Comparison of ENCODE assay signal across 1 cellular context in the genomic region with DNA sequence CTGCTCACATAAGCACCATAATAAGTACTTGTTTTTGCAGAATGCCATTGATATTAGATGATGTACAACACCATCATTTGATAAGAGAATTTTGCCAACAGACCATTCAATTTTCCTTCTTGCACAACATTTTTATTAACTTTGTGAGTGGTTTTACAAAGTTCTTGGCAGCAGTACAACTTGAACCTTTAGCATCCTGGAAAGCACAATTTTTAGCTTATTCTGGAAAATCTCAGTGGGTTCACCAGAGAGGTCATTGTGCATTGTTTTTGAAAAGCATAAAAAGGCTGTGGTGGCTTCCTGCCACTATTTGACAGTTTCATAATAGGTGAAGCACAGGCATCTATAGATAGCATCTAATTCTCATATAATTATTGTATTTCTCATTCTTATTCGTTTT.
TF ChIP-seq lines count a peak whose summit lies in the region.

No MANE protein-coding gene starts in this region.

TF ChIP-seq in A549, 52 proteins besides CTCF, POLR2A, EP300 and RAD21:
- no peak for TF ChIP-seq NR3C1 (IDR thresholded peaks at IDR 0.05)
